ENCODE assay signal across 8 cellular contexts in the genomic region with DNA sequence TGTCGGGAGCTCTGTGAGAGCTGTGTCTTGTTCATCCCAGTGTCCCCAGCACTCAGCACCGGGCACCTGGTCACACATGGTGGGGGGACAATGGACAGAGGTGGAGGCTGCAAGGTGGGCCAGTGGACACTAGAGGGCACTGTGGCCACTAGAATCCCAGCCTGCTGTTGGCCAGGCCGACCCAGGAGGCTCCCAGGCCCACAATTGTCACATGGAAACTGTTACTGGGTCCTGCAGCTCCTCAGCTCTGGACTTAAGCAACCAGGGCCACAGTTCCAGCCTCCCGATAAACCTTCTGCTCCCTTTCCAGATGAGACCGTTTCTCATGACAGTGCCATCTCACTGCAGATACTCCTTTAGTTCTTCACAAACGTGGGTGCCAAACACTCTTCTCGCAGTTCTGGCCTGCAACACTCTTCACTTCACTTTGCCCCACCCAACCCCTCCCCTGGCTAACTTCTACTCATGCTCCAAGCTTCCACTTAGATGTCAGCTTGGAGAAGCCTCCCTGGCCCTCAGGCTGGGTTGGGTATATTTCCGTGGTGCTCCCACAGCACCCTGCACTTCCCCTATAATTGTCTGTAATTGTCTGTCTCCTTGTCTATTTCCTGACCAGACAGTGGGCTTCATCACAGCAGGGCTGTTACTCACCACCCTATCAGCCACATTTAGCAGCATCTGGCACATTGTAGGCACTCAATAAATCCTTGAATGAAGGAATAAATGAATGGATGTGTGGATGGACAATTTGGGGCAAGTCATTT. TPM values are rescaled to one million over a fixed set of nuclear protein-coding genes. Genes with fewer than 3 reads are reported as not detected.
DNase-seq lines count a peak whose midpoint lies in the region; ATAC-seq and TF ChIP-seq lines count a peak whose summit lies in the region.

No MANE protein-coding gene starts in this region.

- no peaks in the 10 kb centered on the region for H3K36me3 ChIP-seq in HEK293 (ENCODE audit: control insufficient read depth in 2 of 2, insufficient read depth in 1 of 2, low read length in 2 of 2)
- H3K36me3 ChIP-seq in neuronal stem cell (replicated peaks in 1 of 2; ENCODE audit: control insufficient read depth in 2 of 2, insufficient read depth in 2 of 2, low read length in 2 of 2): no peaks in the 10 kb centered on the region
- no peaks in the 10 kb centered on the region for H3K36me3 ChIP-seq in uterus

- H3K9me3 Mint-ChIP-seq in activated T-cell treated with anti-CD3 and anti-CD28 coated beads, Interleukin-2, amount 50 U/mL, for 4 hours: no peaks in the 10 kb centered on the region

- no peaks in the 10 kb centered on the region for H3K79me1 ChIP-seq in neuronal stem cell (ENCODE audit: low read depth, low read length)

- no peak overlapping the region for H2BK15ac ChIP-seq in neuronal stem cell (ENCODE audit: low read length)

- H2BK12ac ChIP-seq in neuronal stem cell (ENCODE audit: low read length): no peak overlapping the region

- TF ChIP-seq CTCF in HEK293 (tag by site-specific recombination; IDR thresholded peaks at IDR 0.05) (peak; percentile 90), fibroblast of mammary gland (conservative IDR thresholded peaks at IDR 0.05; ENCODE audit: control insufficient read depth, insufficient read depth, low read depth, low read length) (peak; percentile 86), uterus (IDR thresholded peaks at IDR 0.05) (peak; percentile 57 to 83 (median 64))

- H3K27ac ChIP-seq in HEK293 (ENCODE audit: extremely low read depth, low read depth, low read length) (no peak overlapping the region), neuronal stem cell (replicated peaks; ENCODE audit: low read length) (no peak overlapping the region), uterus (no peak overlapping the region)

- H3K9ac ChIP-seq in neuronal stem cell (ENCODE audit: low read depth, low read length, poor library complexity): no peak overlapping the region

- peak overlapping the region; percentile 73 for H2AFZ ChIP-seq in neuronal stem cell (ENCODE audit: low read length)

- H3K4me3 ChIP-seq in HEK293 (ENCODE audit: low read depth, low read length) (no peak overlapping the region), fibroblast of mammary gland (ENCODE audit: control insufficient read depth, low read depth, low read length) (no peak overlapping the region), neuronal stem cell (ENCODE audit: low read length in 2 of 2) (no peak overlapping the region), uterus (no peak overlapping the region)

- intact Hi-C loops in uterus (cut with DNase I; ENCODE audit: low total_unique reads): no loop called here

- POLR2A ChIA-PET in HEK293 (lab: Yijun Ruan, JAX): interaction anchor here (4.8 kb wide), 1 partner anchor 59 kb away, joined by 23 read pairs; the partner anchor contains the start of gene KDM5C

- H3K4me1 ChIP-seq in HEK293 (ENCODE audit: control insufficient read depth, insufficient read depth, low read length): peaks cover 29% of the 10 kb centered on the region
- peaks cover 26 to 27% of the 10 kb centered on the region in 2 donors for H3K4me1 ChIP-seq in neuronal stem cell (ENCODE audit: control insufficient read depth in 2 of 2, insufficient read depth in 1 of 2, low read depth in 1 of 2, low read length in 2 of 2)
- peaks cover 0 to 5% of the 10 kb centered on the region in 2 donors for H3K4me1 ChIP-seq in uterus

- CTCF ChIA-PET in HEK293 (lab: Yijun Ruan, JAX): interaction anchor here (0.5 to 9.2 kb wide), 39 partner anchors 8 to 665 kb away, joined by 3 to 153 read pairs (median 7); partner anchors contain the start of genes KDM5C, RIBC1 and SMC1A

- no CpG with 5 or more reads among the region's 8 CpGs for WGBS in neuronal stem cell (ENCODE audit: extremely low coverage in 2 of 2, insufficient read length in 2 of 2, insufficient replicate concordance in 1 of 2), 2 donors

- H3K4me1 Mint-ChIP-seq in activated T-cell treated with anti-CD3 and anti-CD28 coated beads, Interleukin-2, amount 50 U/mL, for 4 hours (ENCODE audit: low read depth): peaks cover 28% of the 10 kb centered on the region

- peak overlapping the region; percentile 71 for H3K18ac ChIP-seq in neuronal stem cell (ENCODE audit: low read length)

- peak; percentile 56 to 60 for ATAC-seq in activated T-cell treated with anti-CD3 and anti-CD28 coated beads, Interleukin-2, amount 50 U/mL, for 4 hours
- no peak for ATAC-seq in HG02610 (IDR thresholded peaks at IDR 0.05; ENCODE audit: unreplicated experiment)

- no peaks in the 10 kb centered on the region for H3K27me3 ChIP-seq in neuronal stem cell (ENCODE audit: control insufficient read depth in 3 of 3, insufficient read depth in 3 of 3, low read depth in 1 of 3, low read length in 3 of 3)
- no peaks in the 10 kb centered on the region for H3K27me3 ChIP-seq in uterus

- H3K27me3 Mint-ChIP-seq in activated T-cell treated with anti-CD3 and anti-CD28 coated beads, Interleukin-2, amount 50 U/mL, for 4 hours (ENCODE audit: low read depth): no peaks in the 10 kb centered on the region

- TF ChIP-seq POLR2A in uterus (IDR thresholded peaks at IDR 0.05): no peak

- no peak overlapping the region for H4K8ac ChIP-seq in neuronal stem cell (ENCODE audit: low read depth, low read length)

- DNase-seq in DMS53 treated with DMSO at 0.1 percent for 48 hours (lab: John Stamatoyannopoulos, UW; ENCODE audit: unreplicated experiment) (peak; percentile 26), NCI-H82 treated with DMSO at 0.1 percent for 48 hours (lab: John Stamatoyannopoulos, UW; ENCODE audit: unreplicated experiment) (peak; percentile 5), fibroblast of mammary gland (ENCODE audit: low read depth) (peak; percentile 47), neuronal stem cell (ENCODE audit: low spot score) (peak; percentile 42), uterus (peak; percentile 57 to 65)
- DNase-seq in activated T-cell treated with anti-CD3 and anti-CD28 coated beads, Interleukin-2, amount 50 U/mL, for 4 hours: peak; percentile 46

- H3K4ac ChIP-seq in neuronal stem cell (ENCODE audit: low read length): no peak overlapping the region

- no peak overlapping the region for H2BK120ac ChIP-seq in neuronal stem cell (ENCODE audit: low read depth, low read length)

- no peak overlapping the region for H3K23ac ChIP-seq in neuronal stem cell (ENCODE audit: low read depth, low read length, poor library complexity)

- no peak overlapping the region for H4K91ac ChIP-seq in neuronal stem cell (ENCODE audit: low read depth, low read length, poor library complexity)

- no peak overlapping the region for H2BK5ac ChIP-seq in neuronal stem cell (ENCODE audit: low read length)

- H3K14ac ChIP-seq in neuronal stem cell (ENCODE audit: low read length): no peak overlapping the region

- H3K4me2 ChIP-seq in neuronal stem cell (ENCODE audit: insufficient read depth, low read length, poor library complexity, severe bottlenecking): no peak overlapping the region

- H2AK5ac ChIP-seq in neuronal stem cell (ENCODE audit: low read depth, low read length): no peak overlapping the region

- H3K36me3 Mint-ChIP-seq in activated T-cell treated with anti-CD3 and anti-CD28 coated beads, Interleukin-2, amount 50 U/mL, for 4 hours (ENCODE audit: insufficient read depth): no peaks in the 10 kb centered on the region

- H3K4me3 Mint-ChIP-seq in activated T-cell treated with anti-CD3 and anti-CD28 coated beads, Interleukin-2, amount 50 U/mL, for 4 hours: no peak overlapping the region

- H3K9me3 ChIP-seq in HEK293 (ENCODE audit: control insufficient read depth, insufficient read depth, low read depth, low read length) (no peaks in the 10 kb centered on the region), neuronal stem cell (replicated peaks in 1 of 2; ENCODE audit: control insufficient read depth in 2 of 2, insufficient read depth in 1 of 2, low read depth in 1 of 2, low read length in 2 of 2) (no peaks in the 10 kb centered on the region), uterus (no peaks in the 10 kb centered on the region)

TF ChIP-seq in HEK293, 187 proteins besides CTCF, POLR2A, EP300 and RAD21 (continues in another document):
- TF ChIP-seq ZEB2 (tag by site-specific recombination; IDR thresholded peaks at IDR 0.05): no peak
- TF ChIP-seq, protein P1, sequence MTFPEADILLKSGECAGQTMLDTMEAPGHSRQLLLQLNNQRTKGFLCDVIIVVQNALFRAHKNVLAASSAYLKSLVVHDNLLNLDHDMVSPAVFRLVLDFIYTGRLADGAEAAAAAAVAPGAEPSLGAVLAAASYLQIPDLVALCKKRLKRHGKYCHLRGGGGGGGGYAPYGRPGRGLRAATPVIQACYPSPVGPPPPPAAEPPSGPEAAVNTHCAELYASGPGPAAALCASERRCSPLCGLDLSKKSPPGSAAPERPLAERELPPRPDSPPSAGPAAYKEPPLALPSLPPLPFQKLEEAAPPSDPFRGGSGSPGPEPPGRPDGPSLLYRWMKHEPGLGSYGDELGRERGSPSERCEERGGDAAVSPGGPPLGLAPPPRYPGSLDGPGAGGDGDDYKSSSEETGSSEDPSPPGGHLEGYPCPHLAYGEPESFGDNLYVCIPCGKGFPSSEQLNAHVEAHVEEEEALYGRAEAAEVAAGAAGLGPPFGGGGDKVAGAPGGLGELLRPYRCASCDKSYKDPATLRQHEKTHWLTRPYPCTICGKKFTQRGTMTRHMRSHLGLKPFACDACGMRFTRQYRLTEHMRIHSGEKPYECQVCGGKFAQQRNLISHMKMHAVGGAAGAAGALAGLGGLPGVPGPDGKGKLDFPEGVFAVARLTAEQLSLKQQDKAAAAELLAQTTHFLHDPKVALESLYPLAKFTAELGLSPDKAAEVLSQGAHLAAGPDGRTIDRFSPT (tag by site-specific recombination; IDR thresholded peaks at IDR 0.05): no peak
- TF ChIP-seq MEIS1 (CRISPR knock-in tag; IDR thresholded peaks at IDR 0.05; ENCODE audit: borderline replicate concordance): no peak
- TF ChIP-seq ZNF324 (tag by site-specific recombination; IDR thresholded peaks at IDR 0.05): no peak
- no peak for TF ChIP-seq ZNF350 (tag by site-specific recombination; IDR thresholded peaks at IDR 0.05)
- TF ChIP-seq SP3 (tag by site-specific recombination; IDR thresholded peaks at IDR 0.05): no peak
- no peak for TF ChIP-seq ZNF624 (tag by site-specific recombination; IDR thresholded peaks at IDR 0.05)
- TF ChIP-seq SP7 (tag by site-specific recombination; IDR thresholded peaks at IDR 0.05): peak; percentile 10; the same call in 1 of the 2 replicates
- TF ChIP-seq ZBTB1 (tag by site-specific recombination; IDR thresholded peaks at IDR 0.05): no peak
- TF ChIP-seq ZNF266 (tag by site-specific recombination; IDR thresholded peaks at IDR 0.05; ENCODE audit: low read depth): no peak

RNA-seq across cellular contexts. Expression of gene IQSEC2, which starts 3.5 kb away (rescaled TPM):
- total RNA-seq in activated T-cell treated with anti-CD3 and anti-CD28 coated beads, Interleukin-2, amount 50 U/mL, for 4 hours: 1 to 10 TPM in 1 of 3 donors, under 1 TPM in 2; 0.43 to 1.2 (median 0.46) TPM
- polyA plus RNA-seq in neuronal stem cell (2013, experiment 1 of 2): 12.5 TPM
- polyA plus RNA-seq in neuronal stem cell (2013, experiment 2 of 2): 13.1 TPM
- 10 to 100 TPM in 2 of 4 donors, 1 to 10 TPM in 2; 4.1 to 31.6 (median 8.9) TPM for total RNA-seq in uterus

RNA-seq across cellular contexts. Expression of gene KDM5C, which starts 59.9 kb away (rescaled TPM):
- 100 to 1,000 TPM in 2 of 3 donors, 10 to 100 TPM in 1; 91.7 to 149 (median 115) TPM for total RNA-seq in activated T-cell treated with anti-CD3 and anti-CD28 coated beads, Interleukin-2, amount 50 U/mL, for 4 hours
- polyA plus RNA-seq in neuronal stem cell (2013, experiment 1 of 2): 28.9 TPM
- 27.2 TPM for polyA plus RNA-seq in neuronal stem cell (2013, experiment 2 of 2)
- total RNA-seq in uterus: 100 to 1,000 TPM in 3 of 4 donors, 10 to 100 TPM in 1; 66.3 to 184 (median 127) TPM

Comparison
In these comparisons a context has a peak if more than half of its experiments do, and no peak if none do; other contexts are left out.
1. DNase-seq: peak in every context shown above with its lines; median percentile 61 in uterus; 47 in fibroblast of mammary gland; 46 in activated T-cell treated with anti-CD3 and anti-CD28 coated beads, Interleukin-2, amount 50 U/mL, for 4 hours; 42 in neuronal stem cell; 26 in DMS53 treated with DMSO at 0.1 percent for 48 hours; 5 in NCI-H82 treated with DMSO at 0.1 percent for 48 hours.